28 cellular contexts compared by ENCODE assay signal in genomic region chr1:245840971-245841370, GRCh38.
"Had no signal": no experiment of that assay in that cellular context is flagged by ENCODE, and none has a peak within 500 bp of the region (broad histone marks: within the 10 kb centered on the region; RNA-seq: fewer than 3 reads in every experiment).

No MANE protein-coding gene starts in this region.

- FAIRE-seq: endometrium, islet of Langerhans, keratinocyte had no signal

- DNase-seq: colonic mucosa; cortex of kidney; effector CD8-positive, alpha-beta T cell; effector memory CD8-positive, alpha-beta T cell; endodermal cell; erythroblast; esophagus squamous epithelium; foreskin fibroblast; foreskin melanocyte; gastrocnemius medialis; glutamatergic neuron; head of caudate nucleus; heart right ventricle; hippocampal formation; left cardiac atrium; left lung; left ventricle myocardium superior; lower lobe of right lung; mesenchymal stem cell; mucosa of descending colon; naive B cell had no signal

- H3K4me1 ChIP-seq: colonic mucosa, esophagus squamous epithelium, gastrocnemius medialis, heart right ventricle, left lung, lower lobe of right lung had no signal

- H3K27me3 ChIP-seq: colonic mucosa, esophagus squamous epithelium, gastrocnemius medialis, heart right ventricle, left lung had no signal

- H3K9me3 Mint-ChIP-seq: dendritic cell treated with granulocyte-macrophage colony-stimulating factor and Interleukin-4, amounts not matched to agents 40 ng/mL and 50 ng/mL, for 4 days; effector memory CD8-positive, alpha-beta T cell; endodermal cell; mesothelial cell of epicardium; naive B cell had no signal

- ATAC-seq: effector memory CD8-positive, alpha-beta T cell; esophagus mucosa; gastrocnemius medialis; heart right ventricle; left cardiac atrium; left lung; left ventricle myocardium superior; lower lobe of right lung; mucosa of descending colon had no signal

- H3K36me3 ChIP-seq: colonic mucosa, esophagus squamous epithelium, gastrocnemius medialis, left lung, lower lobe of right lung had no signal

- H3K9me3 ChIP-seq: colonic mucosa, esophagus squamous epithelium, gastrocnemius medialis, heart right ventricle, left lung, lower lobe of right lung, mucosa of descending colon had no signal

- H3K4me1 Mint-ChIP-seq: naive B cell had no signal

- H3K36me3 Mint-ChIP-seq: mesothelial cell of epicardium had no signal

- H3K27ac Mint-ChIP-seq: dendritic cell treated with granulocyte-macrophage colony-stimulating factor and Interleukin-4, amounts not matched to agents 40 ng/mL and 50 ng/mL, for 4 days; effector memory CD8-positive, alpha-beta T cell; endodermal cell; mesothelial cell of epicardium had no signal

- H3K4me3 Mint-ChIP-seq: dendritic cell treated with granulocyte-macrophage colony-stimulating factor and Interleukin-4, amounts not matched to agents 40 ng/mL and 50 ng/mL, for 4 days; effector memory CD8-positive, alpha-beta T cell; endodermal cell; mesothelial cell of epicardium had no signal

- H3K27me3 Mint-ChIP-seq: dendritic cell treated with granulocyte-macrophage colony-stimulating factor and Interleukin-4, amounts not matched to agents 40 ng/mL and 50 ng/mL, for 4 days; effector memory CD8-positive, alpha-beta T cell; naive B cell had no signal

- H3K4me3 ChIP-seq: colonic mucosa, esophagus squamous epithelium, gastrocnemius medialis, heart right ventricle, left lung, lower lobe of right lung, mucosa of descending colon had no signal

- H3K27ac ChIP-seq: colonic mucosa, epithelial cell of prostate, esophagus squamous epithelium, gastrocnemius medialis, heart right ventricle, left lung, lower lobe of right lung had no signal
